ENCODE assay signal across 23 cellular contexts in the genomic region with DNA sequence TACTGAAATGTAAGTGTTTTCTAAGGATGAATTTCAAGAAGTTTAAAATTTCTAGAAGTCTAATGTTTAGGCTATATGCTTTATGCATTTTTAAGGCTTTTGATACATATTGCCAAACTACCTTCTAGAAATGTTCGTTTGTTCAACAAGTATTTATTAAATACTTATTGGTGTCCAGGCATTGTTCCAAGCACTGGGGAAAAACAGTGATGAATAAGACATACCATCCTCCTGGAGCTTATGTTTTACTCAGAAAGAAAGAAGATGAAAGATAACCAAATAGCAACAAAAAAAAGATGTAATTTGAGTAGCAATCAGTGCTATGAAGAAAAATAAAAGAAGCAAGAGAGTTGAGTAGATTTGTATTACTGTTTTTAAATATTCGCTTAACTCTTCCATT.
"Had no signal": no experiment of that assay in that cellular context is flagged by ENCODE, and none has a peak within 500 bp of the region (broad histone marks: within the 10 kb centered on the region; RNA-seq: fewer than 3 reads in every experiment).

No MANE protein-coding gene starts in this region.

- H3K4me3 ChIP-seq: coronary artery, esophagus muscularis mucosa, lung, pancreas, spleen, testis, upper lobe of left lung had no signal

- H3K9me3 ChIP-seq: esophagus muscularis mucosa, pancreas, testis, upper lobe of left lung had no signal

- H3K27me3 ChIP-seq: esophagus muscularis mucosa, pancreas, spleen, testis, upper lobe of left lung had no signal

- H3K27ac ChIP-seq: coronary artery, esophagus muscularis mucosa, pancreas, spleen, testis, upper lobe of left lung had no signal

- H3K27me3 Mint-ChIP-seq: activated B cell treated with CpG ODN at 0.5 μM for 24 hours; activated naive CD4-positive, alpha-beta T cell treated with anti-CD3 and anti-CD28 coated beads, Interleukin-2, amount 50 U/mL, for 24 hours; stimulated activated naive CD8-positive, alpha-beta T cell treated with anti-CD3 and anti-CD28 coated beads, Interleukin-15, amount 100 ng/mL, for 72 hours; T-helper 17 cell had no signal

- H3K9me3 Mint-ChIP-seq: activated naive CD4-positive, alpha-beta T cell treated with anti-CD3 and anti-CD28 coated beads, Interleukin-2, amount 50 U/mL, for 24 hours had no signal

- H3K36me3 Mint-ChIP-seq: activated naive CD4-positive, alpha-beta T cell treated with anti-CD3 and anti-CD28 coated beads, Interleukin-2, amount 50 U/mL, for 24 hours had no signal

- DNase-seq: activated B cell treated with CpG ODN at 0.5 μM for 24 hours; activated CD4-positive, alpha-beta T cell treated with anti-CD3 and anti-CD28 coated beads for 48 hours; activated CD8-positive, alpha-beta memory T cell treated with anti-CD3 and anti-CD28 coated beads, Interleukin-2, amount 50 U/mL, for 4 hours; activated CD8-positive, alpha-beta T cell treated with anti-CD3 and anti-CD28 coated beads, Interleukin-2, amount 10 ng/mL, durations not matched to agents 7 days and 5 days; activated effector memory CD4-positive, alpha-beta T cell treated with anti-CD3 and anti-CD28 coated beads, Interleukin-2, amount 50 U/mL, for 16 hours; activated T-cell treated with anti-CD3 and anti-CD28 coated beads, Interleukin-2, amount 50 U/mL, for 48 hours; amniotic stem cell; caudate nucleus; effector CD4-positive, alpha-beta T cell; islet precursor cell; midbrain; pancreas; spleen; stimulated activated CD4-positive, alpha-beta T cell treated with anti-CD3 and anti-CD28 coated beads, Interleukin-1b, Interleukin-23, amount 100 ng/mL, for 48 hours; stimulated activated naive CD8-positive, alpha-beta T cell treated with anti-CD3 and anti-CD28 coated beads, Interleukin-15, amount 100 ng/mL, for 72 hours; T-helper 17 cell; upper lobe of left lung had no signal

- H3K4me1 ChIP-seq: esophagus muscularis mucosa, pancreas, spleen, testis, upper lobe of left lung had no signal

- H3K36me3 ChIP-seq: esophagus muscularis mucosa, pancreas, spleen, upper lobe of left lung had no signal

- H3K4me1 Mint-ChIP-seq: activated B cell treated with CpG ODN at 0.5 μM for 24 hours; activated naive CD4-positive, alpha-beta T cell treated with anti-CD3 and anti-CD28 coated beads, Interleukin-2, amount 50 U/mL, for 24 hours; neural crest cell; stimulated activated naive CD8-positive, alpha-beta T cell treated with anti-CD3 and anti-CD28 coated beads, Interleukin-15, amount 100 ng/mL, for 72 hours; T-helper 17 cell had no signal

- H3K4me3 Mint-ChIP-seq: activated B cell treated with CpG ODN at 0.5 μM for 24 hours; activated CD8-positive, alpha-beta T cell treated with anti-CD3 and anti-CD28 coated beads, Interleukin-2, amount 10 ng/mL, durations not matched to agents 7 days and 5 days; activated naive CD4-positive, alpha-beta T cell treated with anti-CD3 and anti-CD28 coated beads, Interleukin-2, amount 50 U/mL, for 24 hours; neural crest cell; stimulated activated naive CD8-positive, alpha-beta T cell treated with anti-CD3 and anti-CD28 coated beads, Interleukin-15, amount 100 ng/mL, for 72 hours; T-helper 17 cell had no signal

- H3K27ac Mint-ChIP-seq: activated B cell treated with CpG ODN at 0.5 μM for 24 hours; activated CD8-positive, alpha-beta T cell treated with anti-CD3 and anti-CD28 coated beads, Interleukin-2, amount 10 ng/mL, durations not matched to agents 7 days and 5 days; activated naive CD4-positive, alpha-beta T cell treated with anti-CD3 and anti-CD28 coated beads, Interleukin-2, amount 50 U/mL, for 24 hours; stimulated activated naive CD8-positive, alpha-beta T cell treated with anti-CD3 and anti-CD28 coated beads, Interleukin-15, amount 100 ng/mL, for 72 hours; T-helper 17 cell had no signal
